Comparison of ENCODE assay signal across 8 cellular contexts in the genomic region with DNA sequence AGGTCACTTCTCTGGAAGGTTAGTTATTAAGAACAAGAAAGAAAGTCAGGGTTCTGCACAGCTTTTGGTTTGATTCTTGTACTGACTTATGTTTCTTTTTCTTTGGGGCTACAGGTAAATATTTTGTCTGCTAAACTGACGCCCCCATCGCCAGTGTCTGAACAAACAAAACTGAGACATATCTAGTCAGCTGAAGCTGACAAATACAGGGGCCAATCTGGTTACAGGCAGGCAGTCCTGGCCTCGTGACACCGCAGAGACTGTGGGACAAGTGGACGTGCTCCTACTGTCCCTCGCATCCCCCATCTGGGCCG. TPM values are rescaled to one million over a fixed set of nuclear protein-coding genes. Genes with fewer than 3 reads are reported as not detected.
DNase-seq lines count a peak whose midpoint lies in the region; ATAC-seq and TF ChIP-seq lines count a peak whose summit lies in the region.

No MANE protein-coding gene starts in this region.

- H3K36me3 ChIP-seq in BJ (ENCODE audit: control insufficient read depth, insufficient read depth, low read length) (no peaks in the 10 kb centered on the region; the same call in 1 of the 2 replicates), MG63 (peaks cover under 1% of the 10 kb centered on the region)
- no peaks in the 10 kb centered on the region for H3K36me3 ChIP-seq in effector memory CD4-positive, alpha-beta T cell (ENCODE audit: control insufficient read depth, insufficient read depth, low read length)

- H3K4me1 Mint-ChIP-seq in nephron: peaks cover 28% of the 10 kb centered on the region

- POLR2A ChIA-PET in BJ (lab: Charles Lee): no interaction called here

- H3K27ac Mint-ChIP-seq in nephron: peak overlapping the region; percentile 72 to 98 (median 97)

- peak overlapping the region; percentile 88 to 94 (median 91) for H3K4me3 Mint-ChIP-seq in nephron

- H3K9me3 ChIP-seq in MG63: no peaks in the 10 kb centered on the region
- H3K9me3 ChIP-seq in effector memory CD4-positive, alpha-beta T cell (ENCODE audit: control insufficient read depth, low read length): no peaks in the 10 kb centered on the region

- H3K9me3 Mint-ChIP-seq in nephron: no peaks in the 10 kb centered on the region

- TF ChIP-seq CTCF in BJ (IDR thresholded peaks at IDR 0.05; ENCODE audit: insufficient read depth, low read depth, low read length) (no peak), nephron (IDR thresholded peaks at IDR 0.05; ENCODE audit: unreplicated experiment in 3 of 3) (no peak), GM20000 (IDR thresholded peaks at IDR 0.05; ENCODE audit: extremely low read depth, missing control alignments) (no peak)

- H3K4me3 ChIP-seq in BJ (ENCODE audit: low read depth, low read length) (peak overlapping the region; percentile 56), MG63 (peak overlapping the region; percentile 69)
- peak overlapping the region; percentile 79 for H3K4me3 ChIP-seq in effector memory CD4-positive, alpha-beta T cell (ENCODE audit: insufficient read depth, low read depth, low read length, poor library complexity, severe bottlenecking)

- H3K4me1 ChIP-seq in effector memory CD4-positive, alpha-beta T cell (ENCODE audit: control insufficient read depth, insufficient read depth, low read length, poor library complexity, severe bottlenecking): peaks cover 10% of the 10 kb centered on the region

- no peaks in the 10 kb centered on the region for H3K36me3 Mint-ChIP-seq in nephron (ENCODE audit: low read depth)

- H3K27me3 Mint-ChIP-seq in nephron (ENCODE audit: low read depth): no peaks in the 10 kb centered on the region

- DNase-seq in BJ (ENCODE audit: low read depth) (no peak), MG63 (no peak), T1000 (lab: John Stamatoyannopoulos, UW) (no peak), HK-2 (ENCODE audit: unreplicated experiment) (no peak), GM20000 (ENCODE audit: low spot score) (no peak)
- no peak for DNase-seq in effector memory CD4-positive, alpha-beta T cell

- CTCF ChIA-PET in BJ (lab: Yijun Ruan, JAX): no interaction called here

- no peak for ATAC-seq in HG03354 (IDR thresholded peaks at IDR 0.05; ENCODE audit: poor library complexity, severe bottlenecking, unreplicated experiment)

- H3K27me3 ChIP-seq in BJ (ENCODE audit: control insufficient read depth, insufficient read depth, low read length) (no peaks in the 10 kb centered on the region), MG63 (no peaks in the 10 kb centered on the region)
- H3K27me3 ChIP-seq in effector memory CD4-positive, alpha-beta T cell (replicated peaks; ENCODE audit: control insufficient read depth, insufficient read depth, low read length, poor library complexity, severe bottlenecking): no peaks in the 10 kb centered on the region

- peak overlapping the region; percentile 95 for H3K27ac ChIP-seq in effector memory CD4-positive, alpha-beta T cell (ENCODE audit: insufficient read depth, low read length, poor library complexity, severe bottlenecking)

RNA-seq across cellular contexts. Expression of a gene that starts 4.6 kb away (rescaled TPM):
- 437 and 635 TPM in 2 replicates for polyA plus RNA-seq in BJ (2011; rRNA removed)
- 334 and 373 TPM in 2 replicates for polyA minus RNA-seq in BJ (2011; rRNA and poly(A)+ RNA removed)
- 151 and 350 TPM in 2 replicates for total RNA-seq in MG63 (2014; rRNA removed; shearing (Covaris generic); ENCODE audit: low replicate concordance)

RNA-seq across cellular contexts. Expression of a gene that starts 24.4 kb away (rescaled TPM):
- 3.0 and 4.3 TPM in 2 replicates for polyA plus RNA-seq in BJ (2011; rRNA removed)
- polyA minus RNA-seq in BJ (2011; rRNA and poly(A)+ RNA removed): 7.7 and 8.2 TPM in 2 replicates
- 0.79 and 2.2 TPM in 2 replicates for total RNA-seq in MG63 (2014; rRNA removed; shearing (Covaris generic); ENCODE audit: low replicate concordance)

RNA-seq across cellular contexts. Expression of a gene that starts 53.3 kb away (rescaled TPM):
- polyA plus RNA-seq in BJ (2011; rRNA removed): 0.27 and 0.37 TPM in 2 replicates
- 0.36 and 0.38 TPM in 2 replicates for polyA minus RNA-seq in BJ (2011; rRNA and poly(A)+ RNA removed)
- total RNA-seq in MG63 (2014; rRNA removed; shearing (Covaris generic); ENCODE audit: low replicate concordance): 0.10 and 0.36 TPM in 2 replicates
